ENCODE assay signal across 7 cellular contexts in the genomic region with DNA sequence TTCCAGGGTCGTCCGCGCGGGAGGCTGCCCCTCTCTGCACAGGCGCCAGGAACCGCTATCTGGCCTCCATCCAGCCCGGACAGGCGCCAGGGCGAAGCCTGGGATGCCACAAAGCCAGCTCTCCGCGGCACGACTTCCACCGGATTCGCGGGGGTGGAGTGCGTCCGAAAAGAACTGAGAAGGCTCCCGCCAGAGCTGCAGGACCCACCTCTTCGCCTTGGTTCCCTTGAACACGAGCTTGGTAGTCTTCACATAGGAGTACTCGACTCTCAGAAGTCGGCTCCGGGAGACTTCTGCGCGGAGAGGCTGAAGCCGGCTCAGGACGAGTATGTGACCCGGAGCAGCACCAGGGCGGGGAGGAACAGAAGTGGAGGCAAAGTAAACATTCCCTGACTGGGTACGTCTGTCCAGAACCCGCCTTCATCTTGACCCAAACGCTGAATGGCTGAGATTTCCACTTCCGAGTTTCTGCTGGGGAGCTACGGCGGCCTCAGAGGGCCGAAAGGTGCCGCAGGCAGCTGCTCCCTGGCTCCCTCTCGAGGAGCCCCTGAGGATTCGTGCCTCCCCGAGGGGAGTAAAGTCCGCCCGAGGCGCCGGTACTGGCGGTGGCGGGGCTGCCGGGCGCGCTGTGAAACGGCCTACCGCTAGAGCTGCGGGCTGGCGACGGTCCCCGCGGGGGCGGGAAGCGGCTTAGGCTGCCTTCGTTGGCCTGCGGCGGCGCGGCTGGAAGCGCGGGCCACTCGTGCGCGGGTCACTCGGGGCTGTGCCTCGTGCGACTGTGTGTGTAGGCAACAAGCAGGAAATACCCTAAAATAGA.
DNase-seq lines count a peak whose midpoint lies in the region; ATAC-seq and FAIRE-seq lines count a peak whose summit lies in the region.
"Not testable (repeated sequence)": the region's sequence is repeated elsewhere in the genome, so short reads cannot be mapped to it uniquely, and the experiment has no call there.

No MANE protein-coding gene starts in this region.

- DNase-seq in GM18507 (ENCODE audit: extremely low spot score, insufficient read length, low read depth), result peak; percentile 64
- DNase-seq in MG63, result peak; percentile 91
- peak; percentile 79 for DNase-seq in activated T-cell treated with anti-CD3 and anti-CD28 coated beads for 24 hours (ENCODE audit: low read depth)
- DNase-seq in effector memory CD4-positive, alpha-beta T cell, result peak; percentile 55 to 73 (median 69)
- peak; percentile 94 for DNase-seq in kidney tubule cell (ENCODE audit: low spot score)
- peak; percentile 66 to 67 for DNase-seq in stimulated activated CD4-positive, alpha-beta T cell treated with anti-CD3 and anti-CD28 coated beads, Interleukin-12 subunit alpha, Interleukin-12 subunit beta, amount 100 ng/mL, for 24 hours (ENCODE audit: low read depth in 2 of 2)

- not testable (repeated sequence) for FAIRE-seq in GM18507 (lab: Jason Lieb, UNC)

- not testable (repeated sequence) for H3K9me3 ChIP-seq in MG63; effector memory CD4-positive, alpha-beta T cell (ENCODE audit: control insufficient read depth, low read length)

- peak; percentile 100 for ATAC-seq in HG02642 (IDR thresholded peaks at IDR 0.05; ENCODE audit: poor library complexity, unreplicated experiment)

- not testable (repeated sequence) for H3K36me3 ChIP-seq in MG63; effector memory CD4-positive, alpha-beta T cell (ENCODE audit: control insufficient read depth, insufficient read depth, low read length)

- H3K4me1 ChIP-seq in effector memory CD4-positive, alpha-beta T cell (ENCODE audit: control insufficient read depth, insufficient read depth, low read length, poor library complexity, severe bottlenecking), result not testable (repeated sequence)

- peak overlapping the region; percentile 82 for H3K4me3 ChIP-seq in MG63
- peak overlapping the region; percentile 74 for H3K4me3 ChIP-seq in effector memory CD4-positive, alpha-beta T cell (ENCODE audit: insufficient read depth, low read depth, low read length, poor library complexity, severe bottlenecking)

- not testable (repeated sequence) for H3K27me3 ChIP-seq in MG63; effector memory CD4-positive, alpha-beta T cell (replicated peaks; ENCODE audit: control insufficient read depth, insufficient read depth, low read length, poor library complexity, severe bottlenecking)

- peak overlapping the region; percentile 63 for H3K27ac ChIP-seq in effector memory CD4-positive, alpha-beta T cell (ENCODE audit: insufficient read depth, low read length, poor library complexity, severe bottlenecking)

Comparison
In these comparisons a context has a peak if more than half of its experiments do, and no peak if none do; other contexts are left out.
1. Peak in every context shown above with its lines: DNase-seq, ATAC-seq, H3K4me3 ChIP-seq and H3K27ac ChIP-seq.